1 cellular context compared by ENCODE assay signal in genomic region chr12:56574210-56574609, GRCh38.
TF ChIP-seq lines count a peak whose summit lies in the region.

No MANE protein-coding gene starts in this region.

TF ChIP-seq in endothelial cell of umbilical vein, 7 proteins besides CTCF, POLR2A, EP300 and RAD21:
- no peak for TF ChIP-seq MYC (IDR thresholded peaks at IDR 0.05; ENCODE audit: low read depth, low read length)
- no peak for TF ChIP-seq POLR2AphosphoS5 (IDR thresholded peaks at IDR 0.05; ENCODE audit: insufficient read depth, low read depth, low read length)
- TF ChIP-seq FOS (IDR thresholded peaks at IDR 0.05; ENCODE audit: borderline replicate concordance, insufficient read depth, low read length): no peak
- TF ChIP-seq GATA2 (IDR thresholded peaks at IDR 0.05; ENCODE audit: insufficient read depth, insufficient read length, low read depth, low read length): peak; percentile 29
- peak; percentile 37 for TF ChIP-seq JUN (IDR thresholded peaks at IDR 0.05; ENCODE audit: borderline replicate concordance, insufficient read depth, insufficient read length, low read depth)
- no peak for TF ChIP-seq MAX (IDR thresholded peaks at IDR 0.05; ENCODE audit: insufficient read depth, insufficient read length)
